16 cellular contexts compared by ENCODE assay signal in the genomic region with DNA sequence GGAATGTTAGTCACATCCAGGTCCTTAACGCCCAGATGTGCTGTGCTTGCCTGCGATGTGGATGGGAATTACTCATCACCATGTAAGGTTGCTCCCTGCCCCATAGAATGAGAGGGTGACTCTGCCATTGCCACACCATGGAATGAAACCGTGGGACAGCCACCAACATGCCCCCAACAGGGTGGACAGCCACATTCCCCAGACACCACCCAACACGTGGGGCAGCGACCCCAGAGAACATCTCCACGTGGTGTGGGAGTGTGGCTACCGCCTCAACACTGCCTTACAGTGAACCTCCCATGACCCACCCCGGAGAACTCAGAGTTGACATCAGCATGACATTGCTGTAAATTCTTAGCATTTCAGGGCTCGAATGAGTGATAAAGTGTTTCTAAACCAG. TPM values are rescaled to one million over a fixed set of nuclear protein-coding genes. Genes with fewer than 3 reads are reported as not detected.
A peak's percentile ranks its signal among the peaks of the same experiment; 100 is the strongest.
DNase-seq lines count a peak whose midpoint lies in the region; ATAC-seq and TF ChIP-seq lines count a peak whose summit lies in the region.
"Had no signal": no experiment of that assay in that cellular context is flagged by ENCODE, and none has a peak within 500 bp of the region (broad histone marks: within the 10 kb centered on the region; RNA-seq: fewer than 3 reads in every experiment).

No MANE protein-coding gene starts in this region.

- H3K4me2 ChIP-seq in Karpas-422 (ENCODE audit: low read depth, low read length, poor library complexity, severe bottlenecking), result peak overlapping the region; percentile 54
- H3K4me2 ChIP-seq in SU-DHL-6 (ENCODE audit: low read depth, low read length, poor library complexity, severe bottlenecking), result peak overlapping the region; percentile 73

- no peaks in the 10 kb centered on the region for H4K20me1 ChIP-seq in Karpas-422 (ENCODE audit: insufficient read depth, low read depth, low read length)
- no peaks in the 10 kb centered on the region for H4K20me1 ChIP-seq in SU-DHL-6 (ENCODE audit: low read depth, low read length)

- peaks cover 43% of the 10 kb centered on the region for H3F3A ChIP-seq in SU-DHL-6 (ENCODE audit: insufficient read depth)

- ATAC-seq in esophagus mucosa (peak; percentile 59), HG03175 (IDR thresholded peaks at IDR 0.05; ENCODE audit: unreplicated experiment) (no peak)

- H3K36me3 ChIP-seq in Karpas-422 (ENCODE audit: insufficient read depth, low read length), result no peaks in the 10 kb centered on the region
- H3K36me3 ChIP-seq in SU-DHL-6 (ENCODE audit: low read length), result no peaks in the 10 kb centered on the region

- TF ChIP-seq CTCF in SU-DHL-6 (IDR thresholded peaks at IDR 0.05; ENCODE audit: insufficient read depth, low read length, poor library complexity, severe bottlenecking), result no peak

- H3K27me3 ChIP-seq in Karpas-422 (ENCODE audit: low read length) (no peaks in the 10 kb centered on the region), SU-DHL-6 (ENCODE audit: low read length) (no peaks in the 10 kb centered on the region)

- H3K9me3 ChIP-seq in Karpas-422 (ENCODE audit: low read length) (no peaks in the 10 kb centered on the region), SU-DHL-6 (ENCODE audit: insufficient read depth, low read length) (no peaks in the 10 kb centered on the region)
- H3K9me3 ChIP-seq: Caco-2 had no signal

- H3K9ac ChIP-seq in Karpas-422 (ENCODE audit: low read length), result no peak overlapping the region
- peak overlapping the region; percentile 50 for H3K9ac ChIP-seq in SU-DHL-6 (ENCODE audit: low read length)

- H3K79me2 ChIP-seq in Karpas-422 (ENCODE audit: low read length) (no peaks in the 10 kb centered on the region), SU-DHL-6 (ENCODE audit: insufficient read depth, low read length) (no peaks in the 10 kb centered on the region)

- in situ Hi-C loops in Caki2 (cut with HindIII; ENCODE audit: low pct_unique_long_range_greater_than_20kb, low sequenced_read_pairs), result no loop called here

- no peak overlapping the region for H3K4me3 ChIP-seq in Karpas-422 (ENCODE audit: low read length)
- H3K4me3 ChIP-seq in SU-DHL-6 (ENCODE audit: insufficient read depth, low read length, poor library complexity, severe bottlenecking), result no peak overlapping the region

- peak overlapping the region; percentile 39; the same call in 1 of the 2 replicates for H3K27ac ChIP-seq in Karpas-422 (ENCODE audit: low read length)
- H3K27ac ChIP-seq in SU-DHL-6 (ENCODE audit: low read depth, low read length), result peak overlapping the region; percentile 98

- no peak overlapping the region; the same call in 1 of the 2 replicates for H2AFZ ChIP-seq in Karpas-422 (ENCODE audit: low read length)
- no peak overlapping the region for H2AFZ ChIP-seq in SU-DHL-6 (ENCODE audit: low read depth, low read length, severe bottlenecking)

- DNase-seq in Caki2 (ENCODE audit: low read depth), result peak; percentile 44
- no peak for DNase-seq in Karpas-422
- no peak for DNase-seq in COLO668 (lab: John Stamatoyannopoulos, UW; ENCODE audit: unreplicated experiment)
- no peak for DNase-seq in NCI-H526 treated with DMSO at 0.1 percent for 48 hours (lab: John Stamatoyannopoulos, UW)
- no peak for DNase-seq in activated CD4-positive, alpha-beta T cell treated with anti-CD3 and anti-CD28 coated beads, Interleukin-2, amount 50 U/mL, for 4 hours
- DNase-seq: Caco-2, KG1, NCI-H1092, NCI-H2081 treated with DMSO at 0.1 percent for 48 hours, NCI-H510A treated with DMSO at 0.1 percent for 48 hours, SIG-M5, SW 1271 had no signal

- no peaks in the 10 kb centered on the region for H3K9me2 ChIP-seq in Karpas-422 (replicated peaks; ENCODE audit: insufficient read depth, low read length)
- no peaks in the 10 kb centered on the region for H3K9me2 ChIP-seq in SU-DHL-6 (replicated peaks; ENCODE audit: insufficient read depth, low read length)

- H3K4me1 ChIP-seq in Karpas-422 (ENCODE audit: low read length), result peaks cover 30% of the 10 kb centered on the region
- H3K4me1 ChIP-seq: Caco-2 had no signal

RNA-seq across cellular contexts. Expression of a gene that starts 31.9 kb away (rescaled TPM):
- total RNA-seq in Caki2 (2014; rRNA removed; shearing (Covaris generic); ENCODE audit: low replicate concordance), result not detected in 2 replicates
- not detected in 2 replicates for total RNA-seq in Karpas-422 (2014; rRNA removed; shearing (Covaris generic); ENCODE audit: low replicate concordance)
- total RNA-seq in esophagus mucosa, result 68.1 TPM
- total RNA-seq: Caco-2, H4 had no signal

Comparison
In these comparisons a context has a peak if more than half of its experiments do, and no peak if none do; other contexts are left out.
1. RNA of a gene that starts 31.9 kb away (total RNA-seq): 68.1 TPM in esophagus mucosa (single experiment); not detected in Caki2 and not detected in Karpas-422; every median in the first group is over 10 times any median in the second.